In genomic region chr1:44806025-44806703, GRCh38 we compare ENCODE assay signal across 1 cellular context.
TF ChIP-seq lines count a peak whose summit lies in the region.

No MANE protein-coding gene starts in this region.

TF ChIP-seq in K562, 482 proteins besides CTCF, POLR2A, EP300 and RAD21 (continued from another document and continues in another):
- TF ChIP-seq STAT6 (CRISPR knock-in tag; IDR thresholded peaks at IDR 0.05) (no peak), MXI1 (IDR thresholded peaks at IDR 0.05; ENCODE audit: low read depth, low read length) (no peak), TSHZ1 (CRISPR knock-in tag; IDR thresholded peaks at IDR 0.05) (no peak), CBFB (CRISPR knock-in tag; IDR thresholded peaks at IDR 0.05) (no peak), ZNF655 (CRISPR knock-in tag; IDR thresholded peaks at IDR 0.05) (no peak), TOE1 (IDR thresholded peaks at IDR 0.05; ENCODE audit: borderline replicate concordance) (no peak), TOE1 (CRISPR knock-in tag; IDR thresholded peaks at IDR 0.05; ENCODE audit: borderline replicate concordance, low read depth) (no peak), MYC (IDR thresholded peaks at IDR 0.05; ENCODE audit: low read depth, low read length) (no peak), MYC (CRISPR knock-in tag; IDR thresholded peaks at IDR 0.05; ENCODE audit: borderline replicate concordance, low read depth) (no peak), ETS1 (conservative IDR thresholded peaks at IDR 0.05; ENCODE audit: control insufficient read depth, low read depth, low read length) (peak; percentile 69; the same call in 1 of the 2 replicates), ZNF395 (CRISPR knock-in tag; IDR thresholded peaks at IDR 0.05) (no peak), ZKSCAN1 (IDR thresholded peaks at IDR 0.05; ENCODE audit: low read depth, low read length) (no peak), PCBP2 (IDR thresholded peaks at IDR 0.05; ENCODE audit: low read depth, low read length, poor library complexity, severe bottlenecking) (no peak), ZNF197 (CRISPR knock-in tag; IDR thresholded peaks at IDR 0.05; ENCODE audit: low read depth) (no peak), POLR2AphosphoS5 (IDR thresholded peaks at IDR 0.05; ENCODE audit: control insufficient read depth, insufficient read depth, low read depth, low read length) (peak; percentile 12; the same call in 1 of the 2 replicates), ZNF217 (CRISPR knock-in tag; IDR thresholded peaks at IDR 0.05) (no peak), ZNF408 (CRISPR knock-in tag; IDR thresholded peaks at IDR 0.05; ENCODE audit: low read depth) (no peak), U2AF2 (optimal IDR thresholded peaks at IDR 0.05; ENCODE audit: low read depth, low read length) (no peak), HNRNPL (IDR thresholded peaks at IDR 0.05; ENCODE audit: low read depth, low read length) (peak; percentile 85; the same call in 1 of the 2 replicates), MEF2A (IDR thresholded peaks at IDR 0.05; ENCODE audit: control insufficient read depth, low read depth, low read length) (no peak), SRSF1 (IDR thresholded peaks at IDR 0.05; ENCODE audit: low read depth, low read length) (no peak), ZNF23 (CRISPR knock-in tag; IDR thresholded peaks at IDR 0.05) (no peak), ZNF551 (CRISPR knock-in tag; IDR thresholded peaks at IDR 0.05) (no peak), HDAC8 (tag; IDR thresholded peaks at IDR 0.05) (no peak), ZNF561 (CRISPR knock-in tag; conservative IDR thresholded peaks at IDR 0.05) (no peak), TAL1 (IDR thresholded peaks at IDR 0.05) (no peak), GTF2E2 (tag; IDR thresholded peaks at IDR 0.05) (no peak), E2F6 (IDR thresholded peaks at IDR 0.05; ENCODE audit: borderline replicate concordance in 1 of 2, extremely low read depth in 1 of 2, insufficient read depth in 1 of 2, insufficient read length in 1 of 2, low read depth in 1 of 2, low read length in 1 of 2, poor library complexity in 1 of 2, severe bottlenecking in 1 of 2) (peak in 1 of 2 experiments; percentile 18), ZNF274 (IDR thresholded peaks at IDR 0.05; ENCODE audit: borderline replicate concordance, low read depth, low read length) (no peak; the same call in 1 of the 2 replicates), SRSF7 (optimal IDR thresholded peaks at IDR 0.05; ENCODE audit: low read depth, low read length) (peak; percentile 65), SRSF3 (IDR thresholded peaks at IDR 0.05; ENCODE audit: insufficient read depth, low read length) (no peak), BCOR (IDR thresholded peaks at IDR 0.05) (no peak), ZSCAN29 (IDR thresholded peaks at IDR 0.05) (no peak), HMGN3 (IDR thresholded peaks at IDR 0.05; ENCODE audit: borderline replicate concordance, extremely low read depth, insufficient read length, low read depth, low read length) (no peak), ZFP1 (CRISPR knock-in tag; IDR thresholded peaks at IDR 0.05) (no peak), MCM2 (IDR thresholded peaks at IDR 0.05; ENCODE audit: low read depth) (no peak), HOMEZ (CRISPR knock-in tag; IDR thresholded peaks at IDR 0.05) (no peak), RBM34 (IDR thresholded peaks at IDR 0.05; ENCODE audit: borderline replicate concordance, insufficient read depth, low read length) (no peak), REST (CRISPR knock-in tag; IDR thresholded peaks at IDR 0.05; ENCODE audit: low read depth) (no peak), ZNF583 (CRISPR knock-in tag; IDR thresholded peaks at IDR 0.05) (no peak), RAD51 (IDR thresholded peaks at IDR 0.05; ENCODE audit: borderline replicate concordance, low read depth) (no peak), ZSCAN32 (CRISPR knock-in tag; IDR thresholded peaks at IDR 0.05) (no peak), RBM22 (IDR thresholded peaks at IDR 0.05; ENCODE audit: low read depth, low read length, poor library complexity, severe bottlenecking) (peak; percentile 30), PRPF4 (IDR thresholded peaks at IDR 0.05; ENCODE audit: insufficient read depth, low read depth, low read length, poor library complexity, severe bottlenecking) (peak; percentile 76), RBFOX2 (IDR thresholded peaks at IDR 0.05; ENCODE audit: low read depth, low read length) (peak; percentile 83), THAP7 (CRISPR knock-in tag; IDR thresholded peaks at IDR 0.05) (no peak), TRIM28 (IDR thresholded peaks at IDR 0.05) (no peak), POLR2B (IDR thresholded peaks at IDR 0.05; ENCODE audit: low read depth, partially characterized antibody) (no peak), MAX (CRISPR knock-in tag; IDR thresholded peaks at IDR 0.05) (no peak), FIP1L1 (IDR thresholded peaks at IDR 0.05; ENCODE audit: low read depth, low read length, poor library complexity, severe bottlenecking) (peak; percentile 73), ZNF695 (CRISPR knock-in tag; IDR thresholded peaks at IDR 0.05) (no peak), ARID1B (IDR thresholded peaks at IDR 0.05) (no peak), GATA2 (CRISPR knock-in tag; IDR thresholded peaks at IDR 0.05) (no peak), RBM14 (IDR thresholded peaks at IDR 0.05; ENCODE audit: borderline replicate concordance, insufficient read depth, low read depth, low read length) (no peak)
